Comparison of ENCODE assay signal across 8 cellular contexts in the genomic region with DNA sequence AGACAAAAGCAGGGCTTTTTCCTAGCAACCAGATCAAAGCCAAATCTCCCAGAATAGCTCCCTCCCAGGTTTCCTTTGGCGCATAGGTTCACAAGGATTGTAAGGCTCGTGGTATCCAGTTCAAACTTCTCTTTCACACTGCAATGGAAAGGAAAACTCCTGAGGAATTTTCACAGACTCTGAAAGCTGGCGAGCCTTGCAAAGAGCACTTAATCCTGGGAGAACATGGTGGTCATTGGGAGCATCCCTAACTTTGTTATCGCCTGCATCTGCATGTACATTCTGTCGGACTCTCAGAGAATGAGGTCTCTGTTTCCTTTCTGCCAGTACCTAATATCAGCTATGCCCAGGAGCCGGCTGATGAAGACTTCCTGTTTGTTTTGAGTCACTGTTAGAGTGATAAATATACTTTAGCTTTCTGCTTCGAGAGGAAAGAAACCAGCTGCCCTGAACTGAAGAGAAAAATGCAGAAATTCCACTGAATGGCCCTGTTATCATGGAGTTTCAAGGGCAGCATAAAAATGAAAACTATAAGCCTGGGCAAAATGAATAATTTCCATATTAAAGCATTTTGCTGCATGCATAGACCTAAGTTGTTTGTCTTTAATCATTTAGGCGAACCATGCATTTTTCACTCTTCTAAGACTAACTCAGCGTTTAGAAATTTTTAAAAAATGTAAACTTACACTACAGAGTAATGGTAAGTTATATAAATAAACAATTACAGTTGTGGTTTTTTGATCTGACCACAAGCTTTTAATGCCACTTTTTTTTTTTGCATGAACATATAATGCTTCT.
DNase-seq lines count a peak whose midpoint lies in the region; ATAC-seq lines count a peak whose summit lies in the region.

No MANE protein-coding gene starts in this region.

- POLR2A ChIA-PET in activated CD4-positive, alpha-beta memory T cell treated with anti-CD3 and anti-CD28 coated beads, Interleukin-2, amount 10 ng/mL, durations not matched to agents 7 days and 5 days (lab: Charles Lee): interaction anchor here (0.8 kb wide), 1 partner anchor 94 kb away, joined by 3 read pairs; no protein-coding TSS in a partner anchor

- H3K9me3 Mint-ChIP-seq in stimulated activated naive CD8-positive, alpha-beta T cell treated with anti-CD3 and anti-CD28 coated beads, Interleukin-15, Interleukin-2, amounts not matched to agents 100 ng/mL and 50 ng/mL, for 24 hours: no peaks in the 10 kb centered on the region
- H3K9me3 Mint-ChIP-seq in activated CD4-positive, alpha-beta memory T cell treated with anti-CD3 and anti-CD28 coated beads, Interleukin-2, amount 10 ng/mL, durations not matched to agents 7 days and 5 days: no peaks in the 10 kb centered on the region

- H3K4me3 Mint-ChIP-seq in stimulated activated naive CD8-positive, alpha-beta T cell treated with anti-CD3 and anti-CD28 coated beads, Interleukin-15, Interleukin-2, amounts not matched to agents 100 ng/mL and 50 ng/mL, for 24 hours: peak overlapping the region; percentile 15
- H3K4me3 Mint-ChIP-seq in activated CD4-positive, alpha-beta memory T cell treated with anti-CD3 and anti-CD28 coated beads, Interleukin-2, amount 10 ng/mL, durations not matched to agents 7 days and 5 days: no peak overlapping the region

- peak; percentile 90 for ATAC-seq in HG03196 (IDR thresholded peaks at IDR 0.05; ENCODE audit: unreplicated experiment)

- no peak overlapping the region for H3K27ac Mint-ChIP-seq in stimulated activated naive CD8-positive, alpha-beta T cell treated with anti-CD3 and anti-CD28 coated beads, Interleukin-15, Interleukin-2, amounts not matched to agents 100 ng/mL and 50 ng/mL, for 24 hours
- H3K27ac Mint-ChIP-seq in activated CD4-positive, alpha-beta memory T cell treated with anti-CD3 and anti-CD28 coated beads, Interleukin-2, amount 10 ng/mL, durations not matched to agents 7 days and 5 days: no peak overlapping the region

- CTCF ChIA-PET in activated CD4-positive, alpha-beta memory T cell treated with anti-CD3 and anti-CD28 coated beads, Interleukin-2, amount 10 ng/mL, durations not matched to agents 7 days and 5 days (lab: Charles Lee): no interaction called here

- DNase-seq in AG08395 (ENCODE audit: low spot score) (peak; percentile 12), GM19238 (ENCODE audit: insufficient read length, low spot score) (peak; percentile 10), SHP77 (lab: John Stamatoyannopoulos, UW) (peak; percentile 4 to 25), germinal center (ENCODE audit: low spot score) (peak; percentile 35)
- DNase-seq in activated CD4-positive, alpha-beta memory T cell treated with anti-CD3 and anti-CD28 coated beads, Interleukin-2, amount 10 ng/mL, durations not matched to agents 7 days and 5 days: no peak
- DNase-seq in stimulated activated CD4-positive, alpha-beta T cell treated with anti-CD3 and anti-CD28 coated beads, Interleukin-15, amount 100 ng/mL, for 24 hours: no peak

- H3K4me1 Mint-ChIP-seq in stimulated activated naive CD8-positive, alpha-beta T cell treated with anti-CD3 and anti-CD28 coated beads, Interleukin-15, Interleukin-2, amounts not matched to agents 100 ng/mL and 50 ng/mL, for 24 hours (ENCODE audit: low read depth): peaks cover 11% of the 10 kb centered on the region
- H3K4me1 Mint-ChIP-seq in activated CD4-positive, alpha-beta memory T cell treated with anti-CD3 and anti-CD28 coated beads, Interleukin-2, amount 10 ng/mL, durations not matched to agents 7 days and 5 days: peaks cover 6% of the 10 kb centered on the region

- no peaks in the 10 kb centered on the region for H3K27me3 Mint-ChIP-seq in stimulated activated naive CD8-positive, alpha-beta T cell treated with anti-CD3 and anti-CD28 coated beads, Interleukin-15, Interleukin-2, amounts not matched to agents 100 ng/mL and 50 ng/mL, for 24 hours
- peaks cover 37% of the 10 kb centered on the region for H3K27me3 Mint-ChIP-seq in activated CD4-positive, alpha-beta memory T cell treated with anti-CD3 and anti-CD28 coated beads, Interleukin-2, amount 10 ng/mL, durations not matched to agents 7 days and 5 days

- H3K36me3 Mint-ChIP-seq in stimulated activated naive CD8-positive, alpha-beta T cell treated with anti-CD3 and anti-CD28 coated beads, Interleukin-15, Interleukin-2, amounts not matched to agents 100 ng/mL and 50 ng/mL, for 24 hours (ENCODE audit: low read depth): no peaks in the 10 kb centered on the region
- H3K36me3 Mint-ChIP-seq in activated CD4-positive, alpha-beta memory T cell treated with anti-CD3 and anti-CD28 coated beads, Interleukin-2, amount 10 ng/mL, durations not matched to agents 7 days and 5 days (ENCODE audit: low read depth): no peaks in the 10 kb centered on the region

Comparison
In these comparisons a context has a peak if more than half of its experiments do, and no peak if none do; other contexts are left out.
1. DNase-seq: peak in AG08395 (single experiment), GM19238 (single experiment), SHP77 (2 of 2) and germinal center (single experiment); none in activated CD4-positive, alpha-beta memory T cell treated with anti-CD3 and anti-CD28 coated beads, Interleukin-2, amount 10 ng/mL, durations not matched to agents 7 days and 5 days (single experiment) and stimulated activated CD4-positive, alpha-beta T cell treated with anti-CD3 and anti-CD28 coated beads, Interleukin-15, amount 100 ng/mL, for 24 hours (single experiment).